In the genomic region with DNA sequence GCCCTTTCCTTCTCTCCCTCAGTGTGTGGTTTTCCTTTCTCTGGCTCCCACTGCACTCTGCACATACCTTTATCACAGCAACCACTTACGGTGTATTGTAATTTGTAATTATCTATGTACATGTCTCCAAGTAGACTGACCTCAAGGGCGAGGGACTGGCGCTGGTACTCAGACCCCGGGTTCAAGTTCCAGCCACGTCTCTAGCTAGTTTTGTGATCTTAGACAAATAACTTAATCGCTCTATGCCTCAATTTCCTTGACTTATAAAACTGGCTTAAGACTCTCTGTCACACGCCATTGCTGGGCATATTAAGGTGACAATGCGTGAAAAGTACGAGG, we compare ENCODE assay signal across 8 cellular contexts. TPM values are rescaled to one million over a fixed set of nuclear protein-coding genes. Genes with fewer than 3 reads are reported as not detected.
DNase-seq lines count a peak whose midpoint lies in the region; ATAC-seq and TF ChIP-seq lines count a peak whose summit lies in the region.

No MANE protein-coding gene starts in this region.

- peak overlapping the region; percentile 12 for H3K4me3 ChIP-seq in cardiac muscle cell
- peak overlapping the region; percentile 99 for H3K4me3 ChIP-seq in astrocyte of the spinal cord (ENCODE audit: low read depth, low read length)
- H3K4me3 ChIP-seq in lower lobe of right lung: peak overlapping the region; percentile 95
- peak overlapping the region in 3 of 4 donors; percentile 74 to 99 (median 85) for H3K4me3 ChIP-seq in upper lobe of left lung

- intact Hi-C loops in left ventricle myocardium superior (cut with micrococcal nuclease) (no loop called here), lower lobe of right lung (cut with DNase I) (no loop called here)

- TF ChIP-seq POLR2A in upper lobe of left lung (IDR thresholded peaks at IDR 0.05): no peak
- TF ChIP-seq POLR2A in erythroblast (IDR thresholded peaks at IDR 0.05; ENCODE audit: low read length): no peak

- no peaks in the 10 kb centered on the region for H3K9me3 ChIP-seq in cardiac muscle cell (ENCODE audit: low read depth)
- no peaks in the 10 kb centered on the region for H3K9me3 ChIP-seq in lower lobe of right lung
- no peaks in the 10 kb centered on the region for H3K9me3 ChIP-seq in upper lobe of left lung

- 39 to 43% methylated on average over 9 of the region's 9 CpGs for WGBS in upper lobe of left lung, 2 donors

- H3K27me3 ChIP-seq in cardiac muscle cell (no peaks in the 10 kb centered on the region), lower lobe of right lung (ENCODE audit: low read depth) (no peaks in the 10 kb centered on the region), upper lobe of left lung (no peaks in the 10 kb centered on the region)

- H3K36me3 ChIP-seq in cardiac muscle cell: no peaks in the 10 kb centered on the region
- peaks cover 6% of the 10 kb centered on the region for H3K36me3 ChIP-seq in lower lobe of right lung
- peaks cover 0 to 6% (median 3%) of the 10 kb centered on the region in 4 donors for H3K36me3 ChIP-seq in upper lobe of left lung

- no peak for ATAC-seq in left ventricle myocardium superior
- ATAC-seq in lower lobe of right lung: no peak
- ATAC-seq in upper lobe of left lung (ENCODE audit: low FRiP score in 2 of 2): no peak

- DNase-seq in cardiac muscle cell (ENCODE audit: low read depth in 1 of 2, low spot score in 1 of 2): no peak
- DNase-seq in left ventricle myocardium superior: no peak
- DNase-seq in astrocyte of the spinal cord (ENCODE audit: low read depth, low spot score): no peak
- DNase-seq in lower lobe of right lung: no peak
- no peak for DNase-seq in upper lobe of left lung
- DNase-seq in SKM-1 treated with dmso at 0.1 percent for 144 hours (lab: John Stamatoyannopoulos, UW; ENCODE audit: unreplicated experiment): no peak
- no peak for DNase-seq in erythroblast (lab: John Stamatoyannopoulos, UW)
- no peak for DNase-seq in pons (ENCODE audit: low spot score)

- in situ Hi-C loops in astrocyte of the spinal cord (cut with HindIII; ENCODE audit: low sequenced_read_pairs): no loop called here

- no peak for TF ChIP-seq EP300 in upper lobe of left lung (IDR thresholded peaks at IDR 0.05)

- H3K27ac ChIP-seq in cardiac muscle cell (peak overlapping the region; percentile 81), lower lobe of right lung (peak overlapping the region; percentile 99), upper lobe of left lung (peak overlapping the region; percentile 96 to 97 (median 96))

- H3K4me1 ChIP-seq in cardiac muscle cell (ENCODE audit: low read depth) (peaks cover 4% of the 10 kb centered on the region), lower lobe of right lung (peaks cover 26% of the 10 kb centered on the region), upper lobe of left lung (peaks cover 16 to 38% (median 25%) of the 10 kb centered on the region in 4 donors)

- TF ChIP-seq CTCF in cardiac muscle cell (IDR thresholded peaks at IDR 0.05; ENCODE audit: low read depth, low read length): no peak
- TF ChIP-seq CTCF in astrocyte of the spinal cord (IDR thresholded peaks at IDR 0.05; ENCODE audit: low read depth, low read length): no peak
- no peak for TF ChIP-seq CTCF in lower lobe of right lung (IDR thresholded peaks at IDR 0.05)
- TF ChIP-seq CTCF in upper lobe of left lung (IDR thresholded peaks at IDR 0.05): no peak

RNA-seq across cellular contexts. Expression of gene SENP2, which starts 0.6 kb away (rescaled TPM):
- total RNA-seq in cardiac muscle cell (23.7 and 53.6 TPM in 2 replicates), left ventricle myocardium superior (25.1 TPM), lower lobe of right lung (36.5 TPM), upper lobe of left lung (10 to 100 TPM; 18.9 to 42.2 (median 31.6) TPM)
- 26.9 and 37.7 TPM in 2 replicates for polyA plus RNA-seq in cardiac muscle cell

RNA-seq across cellular contexts. Expression of gene LIPH, which starts 33.1 kb away (rescaled TPM):
- total RNA-seq in cardiac muscle cell (1.1 and 2.3 TPM in 2 replicates), left ventricle myocardium superior (0.10 TPM), lower lobe of right lung (29.7 TPM), upper lobe of left lung (10 to 100 TPM; 25.9 to 63.1 (median 42.3) TPM)
- polyA plus RNA-seq in cardiac muscle cell: 0.40 and 1.5 TPM in 2 replicates

Comparison
In these comparisons a context has a peak if more than half of its experiments do, and no peak if none do; other contexts are left out.
1. H3K4me3 ChIP-seq: peak in every context shown above with its lines; median percentile 99 in astrocyte of the spinal cord; 95 in lower lobe of right lung; 85 in upper lobe of left lung; 12 in cardiac muscle cell.